ENCODE assay signal across 1 cellular context in genomic region chr12:94648578-94648977, GRCh38.
TF ChIP-seq lines count a peak whose summit lies in the region.

No MANE protein-coding gene starts in this region.

TF ChIP-seq in HepG2, 621 proteins besides CTCF, POLR2A, EP300 and RAD21 (continued from another document):
- TF ChIP-seq, protein P1, sequence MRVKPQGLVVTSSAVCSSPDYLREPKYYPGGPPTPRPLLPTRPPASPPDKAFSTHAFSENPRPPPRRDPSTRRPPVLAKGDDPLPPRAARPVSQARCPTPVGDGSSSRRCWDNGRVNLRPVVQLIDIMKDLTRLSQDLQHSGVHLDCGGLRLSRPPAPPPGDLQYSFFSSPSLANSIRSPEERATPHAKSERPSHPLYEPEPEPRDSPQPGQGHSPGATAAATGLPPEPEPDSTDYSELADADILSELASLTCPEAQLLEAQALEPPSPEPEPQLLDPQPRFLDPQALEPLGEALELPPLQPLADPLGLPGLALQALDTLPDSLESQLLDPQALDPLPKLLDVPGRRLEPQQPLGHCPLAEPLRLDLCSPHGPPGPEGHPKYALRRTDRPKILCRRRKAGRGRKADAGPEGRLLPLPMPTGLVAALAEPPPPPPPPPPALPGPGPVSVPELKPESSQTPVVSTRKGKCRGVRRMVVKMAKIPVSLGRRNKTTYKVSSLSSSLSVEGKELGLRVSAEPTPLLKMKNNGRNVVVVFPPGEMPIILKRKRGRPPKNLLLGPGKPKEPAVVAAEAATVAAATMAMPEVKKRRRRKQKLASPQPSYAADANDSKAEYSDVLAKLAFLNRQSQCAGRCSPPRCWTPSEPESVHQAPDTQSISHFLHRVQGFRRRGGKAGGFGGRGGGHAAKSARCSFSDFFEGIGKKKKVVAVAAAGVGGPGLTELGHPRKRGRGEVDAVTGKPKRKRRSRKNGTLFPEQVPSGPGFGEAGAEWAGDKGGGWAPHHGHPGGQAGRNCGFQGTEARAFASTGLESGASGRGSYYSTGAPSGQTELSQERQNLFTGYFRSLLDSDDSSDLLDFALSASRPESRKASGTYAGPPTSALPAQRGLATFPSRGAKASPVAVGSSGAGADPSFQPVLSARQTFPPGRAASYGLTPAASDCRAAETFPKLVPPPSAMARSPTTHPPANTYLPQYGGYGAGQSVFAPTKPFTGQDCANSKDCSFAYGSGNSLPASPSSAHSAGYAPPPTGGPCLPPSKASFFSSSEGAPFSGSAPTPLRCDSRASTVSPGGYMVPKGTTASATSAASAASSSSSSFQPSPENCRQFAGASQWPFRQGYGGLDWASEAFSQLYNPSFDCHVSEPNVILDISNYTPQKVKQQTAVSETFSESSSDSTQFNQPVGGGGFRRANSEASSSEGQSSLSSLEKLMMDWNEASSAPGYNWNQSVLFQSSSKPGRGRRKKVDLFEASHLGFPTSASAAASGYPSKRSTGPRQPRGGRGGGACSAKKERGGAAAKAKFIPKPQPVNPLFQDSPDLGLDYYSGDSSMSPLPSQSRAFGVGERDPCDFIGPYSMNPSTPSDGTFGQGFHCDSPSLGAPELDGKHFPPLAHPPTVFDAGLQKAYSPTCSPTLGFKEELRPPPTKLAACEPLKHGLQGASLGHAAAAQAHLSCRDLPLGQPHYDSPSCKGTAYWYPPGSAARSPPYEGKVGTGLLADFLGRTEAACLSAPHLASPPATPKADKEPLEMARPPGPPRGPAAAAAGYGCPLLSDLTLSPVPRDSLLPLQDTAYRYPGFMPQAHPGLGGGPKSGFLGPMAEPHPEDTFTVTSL (CRISPR knock-in tag; IDR thresholded peaks at IDR 0.05; ENCODE audit: borderline replicate concordance) = no peak
- TF ChIP-seq ZBTB44 (CRISPR knock-in tag; IDR thresholded peaks at IDR 0.05) (no peak), STAT5B (CRISPR knock-in tag; IDR thresholded peaks at IDR 0.05) (no peak), ZC3H4 (CRISPR knock-in tag; IDR thresholded peaks at IDR 0.05; ENCODE audit: borderline replicate concordance) (no peak), ZBTB42 (CRISPR knock-in tag; IDR thresholded peaks at IDR 0.05) (no peak), JUND (CRISPR knock-in tag; IDR thresholded peaks at IDR 0.05) (no peak), SAFB2 (CRISPR knock-in tag; IDR thresholded peaks at IDR 0.05; ENCODE audit: borderline replicate concordance, low read depth) (no peak), CCAR2 (optimal IDR thresholded peaks at IDR 0.05; ENCODE audit: low read depth, low read length) (no peak), HDAC6 (IDR thresholded peaks at IDR 0.05; ENCODE audit: low read depth, low read length) (no peak), PRPF4 (IDR thresholded peaks at IDR 0.05; ENCODE audit: low read depth, low read length, poor library complexity, severe bottlenecking) (no peak), RFX3 (CRISPR knock-in tag; IDR thresholded peaks at IDR 0.05) (no peak), NBN (conservative IDR thresholded peaks at IDR 0.05) (no peak)
